In genomic region chr20:35318502-35319157, GRCh38 we compare ENCODE assay signal across 1 cellular context.
TF ChIP-seq lines count a peak whose summit lies in the region.

No MANE protein-coding gene starts in this region.

TF ChIP-seq in SK-N-SH, 30 proteins besides CTCF, POLR2A, EP300 and RAD21 (continued from another document):
- TF ChIP-seq RXRA (IDR thresholded peaks at IDR 0.05; ENCODE audit: borderline replicate concordance, low read depth) = peak; percentile 91
- peak; percentile 86 for TF ChIP-seq USF1 (IDR thresholded peaks at IDR 0.05; ENCODE audit: borderline replicate concordance, low read depth)
- no peak for TF ChIP-seq YY1 (IDR thresholded peaks at IDR 0.05; ENCODE audit: low read depth)
- TF ChIP-seq POLR2AphosphoS5 (IDR thresholded peaks at IDR 0.05; ENCODE audit: low read depth, low read length) = peak; percentile 62; the same call in 1 of the 2 replicates
- no peak for TF ChIP-seq MXI1 (IDR thresholded peaks at IDR 0.05; ENCODE audit: low read depth, low read length)
- 0 out of 2 replicates have a peak, but pooled peaks have one; percentile 19 for TF ChIP-seq TAF1 (IDR thresholded peaks at IDR 0.05; ENCODE audit: borderline replicate concordance, low read depth, low read length)
- TF ChIP-seq NFIC (IDR thresholded peaks at IDR 0.05; ENCODE audit: borderline replicate concordance) = peak; percentile 81
- TF ChIP-seq GATA2 (CRISPR knock-in tag; IDR thresholded peaks at IDR 0.05) = no peak
- peak; percentile 88 for TF ChIP-seq TCF12 (IDR thresholded peaks at IDR 0.05)
- TF ChIP-seq NRF1 (IDR thresholded peaks at IDR 0.05; ENCODE audit: low read depth, low read length) = no peak
- TF ChIP-seq IRF3 (IDR thresholded peaks at IDR 0.05; ENCODE audit: low read depth, low read length) = no peak
- TF ChIP-seq MAX (IDR thresholded peaks at IDR 0.05; ENCODE audit: low read depth) = peak; percentile 82
